ENCODE assay signal across 19 cellular contexts in the genomic region with DNA sequence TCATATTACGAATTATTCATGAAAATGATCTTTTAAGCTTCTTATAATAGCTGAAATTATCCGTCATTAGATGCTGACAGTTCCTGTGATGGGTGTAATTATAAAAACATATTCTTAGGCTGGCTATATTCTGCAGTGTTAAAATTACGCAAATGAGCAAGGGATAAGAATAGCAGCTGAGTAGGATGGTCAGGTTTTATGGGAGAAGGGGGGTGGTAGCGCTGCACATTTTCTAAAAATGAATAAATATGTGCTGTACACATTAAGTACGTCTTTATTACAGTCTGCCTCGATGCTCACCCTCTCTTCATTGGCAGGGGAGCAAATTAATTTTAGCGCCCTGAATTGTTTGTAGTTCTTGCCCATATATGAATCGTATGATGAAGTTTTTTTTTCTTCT.
"Had no signal": no experiment of that assay in that cellular context is flagged by ENCODE, and none has a peak within 500 bp of the region (broad histone marks: within the 10 kb centered on the region; RNA-seq: fewer than 3 reads in every experiment).

No MANE protein-coding gene starts in this region.

- DNase-seq: KBM-7, MV-4-11, NCI-H1048, NCI-H146, NCI-H1694 treated with DMSO at 0.1 percent for 48 hours, NCI-H1930, NCI-H2081, NCI-H2107, NCI-H226, NCI-H446, NCI-H510A, NCI-H524 treated with DMSO at 0.1 percent for 48 hours, NCI-H774, PC-3, SHP77, SK-N-SH, SW 1271 had no signal

- H3K9me3 ChIP-seq: SK-N-SH had no signal

- ATAC-seq: Panc1, PC-3 had no signal

- H3K27ac ChIP-seq: RWPE1 had no signal
